8 cellular contexts compared by ENCODE assay signal in the genomic region with DNA sequence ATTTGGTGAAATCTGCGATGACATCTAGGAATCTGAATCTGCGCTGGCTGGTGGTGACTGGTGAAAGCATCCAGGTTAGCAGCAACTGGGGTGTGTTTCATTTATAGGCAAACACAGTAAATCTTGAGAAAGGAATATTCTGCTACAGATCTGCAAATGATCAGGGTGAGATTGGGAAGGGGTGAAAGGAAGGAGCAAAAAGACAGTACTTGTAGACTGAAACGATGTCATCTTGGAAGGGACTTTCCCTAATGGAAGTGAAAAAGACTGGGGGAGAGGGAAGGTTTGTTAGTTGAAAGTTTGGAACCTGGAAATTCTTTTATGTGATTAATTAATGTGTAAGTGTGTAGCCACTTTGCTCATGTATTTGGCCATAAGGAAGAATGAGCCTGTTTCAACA.
"Had no signal": no experiment of that assay in that cellular context is flagged by ENCODE, and none has a peak within 500 bp of the region (broad histone marks: within the 10 kb centered on the region; RNA-seq: fewer than 3 reads in every experiment).

No MANE protein-coding gene starts in this region.

- H3K27ac ChIP-seq: HL-60 had no signal

- H3K9me3 ChIP-seq: HAP-1 had no signal

- DNase-seq: GOT3, H7, KG1 had no signal

- H3K4me1 ChIP-seq: HAP-1 had no signal

- FAIRE-seq: HepG2, K562 had no signal

- H3K4me3 ChIP-seq: HAP-1, K562 had no signal

- ATAC-seq: HCT116, HepG2, K562 had no signal

- H3K36me3 ChIP-seq: HAP-1 had no signal
